Comparison of ENCODE assay signal across 11 cellular contexts in genomic region chr1:213486488-213486887, GRCh38.
"Had no signal": no experiment of that assay in that cellular context is flagged by ENCODE, and none has a peak within 500 bp of the region (broad histone marks: within the 10 kb centered on the region; RNA-seq: fewer than 3 reads in every experiment).

No MANE protein-coding gene starts in this region.

- H3K9me3 ChIP-seq: HAP-1 had no signal

- DNase-seq: GM23248, GOT3, H7, H9, HCEC 1CT, HFFc6 had no signal

- FAIRE-seq: H1, H54 had no signal

- H3K36me3 ChIP-seq: HAP-1 had no signal

- H3K4me2 ChIP-seq: GM23338 had no signal

- H3K27ac ChIP-seq: GM23248 had no signal

- H3K4me1 ChIP-seq: HAP-1 had no signal

- H3K4me3 ChIP-seq: GM23248, GM23338, HAP-1 had no signal

- H2AFZ ChIP-seq: GM23248, GM23338 had no signal

- H3K9ac ChIP-seq: GM23248 had no signal

- H3K27ac Mint-ChIP-seq: GM23338, H9, HFFc6 had no signal

- H3K4me3 Mint-ChIP-seq: GM23338, H9, HFFc6 had no signal

- H3K9me3 Mint-ChIP-seq: H9 had no signal

- H3K4me1 Mint-ChIP-seq: GM23338 had no signal

- ATAC-seq: GM23338, HCT116 had no signal
